In the genomic region with DNA sequence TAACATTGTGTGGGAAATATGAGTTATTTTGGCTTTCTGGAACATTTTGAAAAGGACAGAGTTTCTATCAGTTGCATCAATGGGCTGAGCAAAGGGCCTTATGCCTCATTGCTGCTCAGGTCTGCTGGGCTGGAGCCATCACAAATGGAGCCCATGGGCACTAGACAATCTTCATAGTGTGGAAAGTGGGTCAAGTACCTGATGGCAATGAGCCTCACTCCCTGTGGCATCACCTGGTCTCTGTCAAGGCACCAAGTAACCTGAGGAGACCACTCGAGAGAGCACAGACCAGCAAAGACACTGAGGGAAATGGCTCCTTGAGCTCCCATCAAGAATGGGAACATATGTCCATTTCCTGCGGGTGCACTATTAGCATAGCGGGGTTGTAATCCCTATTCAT, we compare ENCODE assay signal across 30 cellular contexts.
"Had no signal": no experiment of that assay in that cellular context is flagged by ENCODE, and none has a peak within 500 bp of the region (broad histone marks: within the 10 kb centered on the region; RNA-seq: fewer than 3 reads in every experiment).

No MANE protein-coding gene starts in this region.

- H3K4me3 Mint-ChIP-seq: activated CD4-positive, alpha-beta memory T cell treated with anti-CD3 and anti-CD28 coated beads, Interleukin-2, amount 10 ng/mL, durations not matched to agents 7 days and 5 days; activated CD4-positive, alpha-beta T cell treated with anti-CD3 and anti-CD28 coated beads, Interleukin-2, amount 10 ng/mL, durations not matched to agents 7 days and 5 days; activated naive CD4-positive, alpha-beta T cell treated with anti-CD3 and anti-CD28 coated beads, Interleukin-2, amount 10 ng/mL, durations not matched to agents 7 days and 5 days; activated T-cell treated with anti-CD3 and anti-CD28 coated beads, Interleukin-2, amount 50 U/mL, for 24 hours; central memory CD8-positive, alpha-beta T cell; mesothelial cell of epicardium; naive thymus-derived CD4-positive, alpha-beta T cell; neural crest cell; stimulated activated effector memory CD8-positive, alpha-beta T cell treated with anti-CD3 and anti-CD28 coated beads, Interleukin-12 subunit alpha, Interleukin-12 subunit beta, amount 100 ng/mL, for 72 hours; stimulated activated naive CD8-positive, alpha-beta T cell treated with anti-CD3 and anti-CD28 coated beads, Interleukin-15, amount 100 ng/mL, for 72 hours had no signal

- H3K27me3 ChIP-seq: breast epithelium, esophagus squamous epithelium, heart right ventricle, pancreas, upper lobe of left lung, vagina had no signal

- H3K27ac Mint-ChIP-seq: activated CD4-positive, alpha-beta memory T cell treated with anti-CD3 and anti-CD28 coated beads, Interleukin-2, amount 10 ng/mL, durations not matched to agents 7 days and 5 days; activated CD4-positive, alpha-beta T cell treated with anti-CD3 and anti-CD28 coated beads, Interleukin-2, amount 10 ng/mL, durations not matched to agents 7 days and 5 days; activated naive CD4-positive, alpha-beta T cell treated with anti-CD3 and anti-CD28 coated beads, Interleukin-2, amount 10 ng/mL, durations not matched to agents 7 days and 5 days; activated T-cell treated with anti-CD3 and anti-CD28 coated beads, Interleukin-2, amount 50 U/mL, for 24 hours; mesothelial cell of epicardium; naive thymus-derived CD4-positive, alpha-beta T cell; stimulated activated effector memory CD8-positive, alpha-beta T cell treated with anti-CD3 and anti-CD28 coated beads, Interleukin-12 subunit alpha, Interleukin-12 subunit beta, amount 100 ng/mL, for 72 hours; stimulated activated naive CD8-positive, alpha-beta T cell treated with anti-CD3 and anti-CD28 coated beads, Interleukin-15, amount 100 ng/mL, for 72 hours had no signal

- H3K36me3 ChIP-seq: breast epithelium, esophagus squamous epithelium, heart right ventricle, pancreas, prostate gland, upper lobe of left lung, vagina had no signal

- H3K9me3 Mint-ChIP-seq: activated CD4-positive, alpha-beta T cell treated with anti-CD3 and anti-CD28 coated beads, Interleukin-2, amount 10 ng/mL, durations not matched to agents 7 days and 5 days had no signal

- H3K27me3 Mint-ChIP-seq: activated CD4-positive, alpha-beta memory T cell treated with anti-CD3 and anti-CD28 coated beads, Interleukin-2, amount 10 ng/mL, durations not matched to agents 7 days and 5 days; activated naive CD4-positive, alpha-beta T cell treated with anti-CD3 and anti-CD28 coated beads, Interleukin-2, amount 10 ng/mL, durations not matched to agents 7 days and 5 days had no signal

- H3K9me3 ChIP-seq: esophagus squamous epithelium, pancreas, prostate gland, vagina had no signal

- H3K27ac ChIP-seq: breast epithelium, esophagus squamous epithelium, heart right ventricle, pancreas, prostate gland, upper lobe of left lung, vagina had no signal

- H3K4me1 ChIP-seq: breast epithelium, esophagus squamous epithelium, pancreas, prostate gland, upper lobe of left lung, vagina had no signal

- H3K4me3 ChIP-seq: breast epithelium, esophagus squamous epithelium, heart right ventricle, pancreas, prostate gland, upper lobe of left lung, vagina had no signal

- H3K36me3 Mint-ChIP-seq: activated naive CD4-positive, alpha-beta T cell treated with anti-CD3 and anti-CD28 coated beads, Interleukin-2, amount 10 ng/mL, durations not matched to agents 7 days and 5 days; stimulated activated effector memory CD8-positive, alpha-beta T cell treated with anti-CD3 and anti-CD28 coated beads, Interleukin-12 subunit alpha, Interleukin-12 subunit beta, amount 100 ng/mL, for 72 hours had no signal

- ATAC-seq: heart right ventricle; naive thymus-derived CD4-positive, alpha-beta T cell; pancreas; sciatic nerve; stimulated activated effector memory CD8-positive, alpha-beta T cell treated with anti-CD3 and anti-CD28 coated beads, Interleukin-12 subunit alpha, Interleukin-12 subunit beta, amount 100 ng/mL, for 72 hours; stimulated activated naive CD8-positive, alpha-beta T cell treated with anti-CD3 and anti-CD28 coated beads, Interleukin-15, amount 100 ng/mL, for 72 hours had no signal

- H3K4me1 Mint-ChIP-seq: activated CD4-positive, alpha-beta memory T cell treated with anti-CD3 and anti-CD28 coated beads, Interleukin-2, amount 10 ng/mL, durations not matched to agents 7 days and 5 days; activated CD4-positive, alpha-beta T cell treated with anti-CD3 and anti-CD28 coated beads, Interleukin-2, amount 10 ng/mL, durations not matched to agents 7 days and 5 days; activated naive CD4-positive, alpha-beta T cell treated with anti-CD3 and anti-CD28 coated beads, Interleukin-2, amount 10 ng/mL, durations not matched to agents 7 days and 5 days; central memory CD8-positive, alpha-beta T cell; naive thymus-derived CD4-positive, alpha-beta T cell; neural crest cell; stimulated activated effector memory CD8-positive, alpha-beta T cell treated with anti-CD3 and anti-CD28 coated beads, Interleukin-12 subunit alpha, Interleukin-12 subunit beta, amount 100 ng/mL, for 72 hours; stimulated activated naive CD8-positive, alpha-beta T cell treated with anti-CD3 and anti-CD28 coated beads, Interleukin-15, amount 100 ng/mL, for 72 hours had no signal

- DNase-seq: activated CD4-positive, alpha-beta memory T cell treated with anti-CD3 and anti-CD28 coated beads, Interleukin-2, amount 10 ng/mL, durations not matched to agents 7 days and 5 days; activated CD4-positive, alpha-beta T cell treated with anti-CD3 and anti-CD28 coated beads for 1 hour; activated CD4-positive, alpha-beta T cell treated with anti-CD3 and anti-CD28 coated beads, Interleukin-2, amount 10 ng/mL, durations not matched to agents 7 days and 5 days; activated CD8-positive, alpha-beta memory T cell treated with anti-CD3 and anti-CD28 coated beads, Interleukin-2, amount 50 U/mL, for 48 hours; activated gamma-delta T cell; activated naive CD4-positive, alpha-beta T cell treated with anti-CD3 and anti-CD28 coated beads, Interleukin-2, amount 10 ng/mL, durations not matched to agents 7 days and 5 days; activated T-cell treated with anti-CD3 and anti-CD28 coated beads, Interleukin-2, amount 50 U/mL, for 24 hours; amygdala; dermis blood vessel endothelial cell; effector CD4-positive, alpha-beta T cell; esophagus squamous epithelium; foreskin melanocyte; heart right ventricle; naive thymus-derived CD4-positive, alpha-beta T cell; nucleus accumbens; pancreas; retina; small intestine; stimulated activated CD4-positive, alpha-beta T cell treated with anti-CD3 and anti-CD28 coated beads, Interleukin-4, amount 100 ng/mL, for 24 hours; stimulated activated naive CD8-positive, alpha-beta T cell treated with anti-CD3 and anti-CD28 coated beads, Interleukin-15, amount 100 ng/mL, for 72 hours; substantia nigra; upper lobe of left lung had no signal
